In genomic region chr14:93354873-93355272, GRCh38 we compare ENCODE assay signal across 1 cellular context.
TF ChIP-seq lines count a peak whose summit lies in the region.

No MANE protein-coding gene starts in this region.

TF ChIP-seq in HEK293, 187 proteins besides CTCF, POLR2A, EP300 and RAD21:
- TF ChIP-seq, protein P1, sequence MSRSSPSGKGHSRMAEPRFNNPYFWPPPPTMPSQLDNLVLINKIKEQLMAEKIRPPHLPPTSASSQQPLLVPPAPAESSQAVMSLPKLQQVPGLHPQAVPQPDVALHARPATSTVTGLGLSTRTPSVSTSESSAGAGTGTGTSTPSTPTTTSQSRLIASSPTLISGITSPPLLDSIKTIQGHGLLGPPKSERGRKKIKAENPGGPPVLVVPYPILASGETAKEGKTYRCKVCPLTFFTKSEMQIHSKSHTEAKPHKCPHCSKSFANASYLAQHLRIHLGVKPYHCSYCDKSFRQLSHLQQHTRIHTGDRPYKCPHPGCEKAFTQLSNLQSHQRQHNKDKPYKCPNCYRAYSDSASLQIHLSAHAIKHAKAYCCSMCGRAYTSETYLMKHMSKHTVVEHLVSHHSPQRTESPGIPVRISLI (tag by site-specific recombination; IDR thresholded peaks at IDR 0.05) = 0 out of 2 replicates have a peak, but pooled peaks have one; percentile 12
- TF ChIP-seq ZBTB21 (tag by site-specific recombination; IDR thresholded peaks at IDR 0.05) = 0 out of 2 replicates have a peak, but pooled peaks have one; percentile 30
- peak; percentile 84 for TF ChIP-seq ATF2 (tag by site-specific recombination; IDR thresholded peaks at IDR 0.05; ENCODE audit: low read depth)
- peak; percentile 56; the same call in 1 of the 2 replicates for TF ChIP-seq ZNF629 (tag by site-specific recombination; IDR thresholded peaks at IDR 0.05)
